In the genomic region with DNA sequence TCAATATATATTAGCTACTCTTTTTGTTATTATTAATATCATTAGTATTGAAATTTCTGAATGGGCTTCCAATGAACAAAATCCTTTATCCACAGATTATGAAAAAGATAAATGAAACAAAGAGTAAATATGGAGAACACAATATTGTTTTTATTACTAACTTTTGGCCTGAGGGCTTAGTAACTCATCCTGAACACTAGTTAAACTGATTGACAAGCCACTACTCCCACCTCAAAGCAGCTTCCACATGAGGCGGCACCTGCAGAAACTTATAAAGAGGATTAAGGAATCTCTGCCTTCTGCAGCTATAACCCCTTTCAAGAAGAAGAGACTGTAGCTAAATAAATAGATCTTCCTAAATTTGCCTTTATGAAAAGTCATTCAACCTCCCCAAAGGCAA, we compare ENCODE assay signal across 4 cellular contexts.
"Had no signal": no experiment of that assay in that cellular context is flagged by ENCODE, and none has a peak within 500 bp of the region (broad histone marks: within the 10 kb centered on the region; RNA-seq: fewer than 3 reads in every experiment).

No MANE protein-coding gene starts in this region.

- H3K27ac ChIP-seq: HL-60 had no signal

- H3K4me3 ChIP-seq: K562 had no signal

- ATAC-seq: HepG2, K562 had no signal

- DNase-seq: IMR-90 had no signal
